Comparison of ENCODE assay signal across 8 cellular contexts in the genomic region with DNA sequence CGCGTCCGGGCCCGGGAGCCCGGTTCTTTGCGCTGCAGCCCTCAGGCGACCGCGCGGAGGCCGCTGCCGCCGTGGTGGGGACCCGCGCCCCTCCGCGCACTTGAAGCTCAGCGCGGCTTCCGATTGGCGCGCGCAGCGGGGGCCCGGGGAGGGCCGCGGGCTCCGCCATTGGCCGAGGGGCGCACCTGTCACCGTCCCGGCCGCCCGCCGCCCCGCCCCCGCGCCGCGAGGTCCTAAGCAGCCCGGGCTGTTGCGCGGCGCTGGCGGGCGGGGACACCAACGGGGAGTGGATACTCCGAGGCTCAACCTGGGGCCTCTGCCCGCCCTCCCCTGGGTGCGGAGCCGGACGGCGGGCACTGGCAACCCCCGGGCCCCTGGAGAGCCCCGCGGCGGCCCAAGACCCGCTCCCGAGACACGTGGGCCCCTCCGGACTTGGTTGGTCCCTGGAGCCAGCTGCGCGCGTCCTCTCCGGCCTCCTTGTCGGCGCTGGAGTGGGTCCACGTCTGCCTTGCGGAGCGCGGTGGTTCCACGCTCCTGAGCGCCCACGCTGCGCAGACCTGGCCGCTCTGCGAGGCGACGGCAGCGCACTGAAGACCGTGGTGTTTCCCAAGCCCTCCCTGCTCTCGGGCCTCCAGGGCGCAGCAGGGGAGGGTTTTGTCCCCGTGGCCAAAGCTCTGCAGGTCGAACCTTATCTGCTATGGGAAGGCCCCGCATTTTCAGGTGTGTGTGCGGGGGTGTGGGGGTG. TPM values are rescaled to one million over a fixed set of nuclear protein-coding genes. Genes with fewer than 3 reads are reported as not detected.
DNase-seq lines count a peak whose midpoint lies in the region; ATAC-seq and TF ChIP-seq lines count a peak whose summit lies in the region.

A gene (minus strand): TSS at position 76 of the 745 bp plus-strand sequence. CDS start 313 bp downstream, outside the sequence.

- no peaks in the 10 kb centered on the region for H3K9me2 ChIP-seq in hepatocyte (replicated peaks; ENCODE audit: insufficient read depth)

- peaks cover 13% of the 10 kb centered on the region for H3K4me1 ChIP-seq in hepatocyte (ENCODE audit: insufficient read depth)
- H3K4me1 ChIP-seq in skeletal muscle tissue (ENCODE audit: control insufficient read depth in 3 of 3, insufficient read depth in 3 of 3, low read length in 3 of 3) = peaks cover 4 to 16% (median 14%) of the 10 kb centered on the region in 3 donors

- no peaks in the 10 kb centered on the region for H3K36me3 Mint-ChIP-seq in activated naive CD4-positive, alpha-beta T cell treated with anti-CD3 and anti-CD28 coated beads for 36 hours (ENCODE audit: low read depth)

- H3K9me3 ChIP-seq in hepatocyte (ENCODE audit: low read depth) = no peaks in the 10 kb centered on the region
- H3K9me3 ChIP-seq in skeletal muscle tissue (ENCODE audit: control insufficient read depth in 3 of 3, low read length in 3 of 3) = no peaks in the 10 kb centered on the region

- H3K4me2 ChIP-seq in hepatocyte = peak within 1 kb of the TSS; percentile 89

- H3K4me3 ChIP-seq in hepatocyte (peak within 1 kb of the TSS; percentile 39), skeletal muscle tissue (ENCODE audit: low read length in 3 of 3) (peak within 1 kb of the TSS in 2 of 3 donors; percentile 65 to 68)

- no peaks in the 10 kb centered on the region for H3K9me3 Mint-ChIP-seq in activated naive CD4-positive, alpha-beta T cell treated with anti-CD3 and anti-CD28 coated beads for 36 hours

- H3K27ac Mint-ChIP-seq in activated naive CD4-positive, alpha-beta T cell treated with anti-CD3 and anti-CD28 coated beads for 36 hours = no peak within 1 kb of the TSS

- peaks cover 12% of the 10 kb centered on the region for H3K4me1 Mint-ChIP-seq in activated naive CD4-positive, alpha-beta T cell treated with anti-CD3 and anti-CD28 coated beads for 36 hours (ENCODE audit: low read depth)

- H4K20me1 ChIP-seq in hepatocyte (ENCODE audit: insufficient read depth, poor library complexity, severe bottlenecking) = no peaks in the 10 kb centered on the region

- peak within 1 kb of the TSS; percentile 86 for H2AFZ ChIP-seq in hepatocyte

- peak within 1 kb of the TSS in 2 of 3 donors; percentile 57 to 59 for H3K9ac ChIP-seq in skeletal muscle tissue (ENCODE audit: low read depth in 1 of 3, low read length in 3 of 3)

- H3K36me3 ChIP-seq in hepatocyte (replicated peaks; ENCODE audit: insufficient read depth, low read depth) = no peaks in the 10 kb centered on the region
- H3K36me3 ChIP-seq in skeletal muscle tissue (ENCODE audit: control insufficient read depth in 3 of 3, insufficient read depth in 3 of 3, low read length in 3 of 3) = no peaks in the 10 kb centered on the region

- peak; percentile 62 for ATAC-seq in GM19468 (IDR thresholded peaks at IDR 0.05; ENCODE audit: extremely low read depth, unreplicated experiment)
- ATAC-seq in HG03520 (IDR thresholded peaks at IDR 0.05; ENCODE audit: unreplicated experiment) = peak; percentile 69

- no peak for TF ChIP-seq CTCF in hepatocyte (IDR thresholded peaks at IDR 0.05; ENCODE audit: poor library complexity)

- H3K27me3 Mint-ChIP-seq in activated naive CD4-positive, alpha-beta T cell treated with anti-CD3 and anti-CD28 coated beads for 36 hours (ENCODE audit: low read depth) = peaks cover 82% of the 10 kb centered on the region

- peak within 1 kb of the TSS; percentile 46 for H3K4me3 Mint-ChIP-seq in activated naive CD4-positive, alpha-beta T cell treated with anti-CD3 and anti-CD28 coated beads for 36 hours

- H3K79me2 ChIP-seq in hepatocyte = no peaks in the 10 kb centered on the region

- peaks cover 89% of the 10 kb centered on the region for H3K27me3 ChIP-seq in hepatocyte
- peaks cover 84 to 91% (median 90%) of the 10 kb centered on the region in 3 donors for H3K27me3 ChIP-seq in skeletal muscle tissue (ENCODE audit: control insufficient read depth in 3 of 3, insufficient read depth in 3 of 3, low read length in 3 of 3)

- intact Hi-C loops in activated naive CD4-positive, alpha-beta T cell treated with anti-CD3 and anti-CD28 coated beads for 36 hours (cut with micrococcal nuclease) = loop anchor here (1.0 to 5.0 kb wide), 2 partner anchors 8 to 1543 kb away; no protein-coding TSS in a partner anchor

- H3K27ac ChIP-seq in hepatocyte (no peak within 1 kb of the TSS), skeletal muscle tissue (ENCODE audit: low read depth, low read length) (no peak within 1 kb of the TSS)

- CTCF ChIA-PET in activated naive CD4-positive, alpha-beta T cell treated with anti-CD3 and anti-CD28 coated beads for 36 hours (lab: Charles Lee) = interaction anchor here (0.8 kb wide), 1 partner anchor 8 kb away, joined by 3 read pairs; no protein-coding TSS in a partner anchor

- 2% methylated on average over 35 of the region's 87 CpGs for WGBS in hepatocyte (ENCODE audit: low lambda C conversion rate, missing lambda C conversion rate)

- DNase-seq in DMS53 treated with DMSO at 0.1 percent for 48 hours (lab: John Stamatoyannopoulos, UW; ENCODE audit: unreplicated experiment) = peak; percentile 82
- DNase-seq in NCI-H82 treated with DMSO at 0.1 percent for 48 hours (lab: John Stamatoyannopoulos, UW; ENCODE audit: unreplicated experiment) = peak; percentile 16
- DNase-seq in activated naive CD4-positive, alpha-beta T cell treated with anti-CD3 and anti-CD28 coated beads for 36 hours = peak; percentile 51
- DNase-seq in hepatocyte (ENCODE audit: low spot score) = peak; percentile 84
- DNase-seq in foreskin melanocyte = no peak

RNA-seq across cellular contexts. Expression of the gene that starts here (rescaled TPM):
- under 1 TPM in 1 of 2 experiments, not detected in 1; 0.10 TPM for total RNA-seq in activated naive CD4-positive, alpha-beta T cell treated with anti-CD3 and anti-CD28 coated beads for 36 hours
- 2.3 and 2.8 TPM in 2 replicates for total RNA-seq in hepatocyte
- 1.4 and 3.1 TPM in 2 replicates for polyA plus RNA-seq in hepatocyte
- total RNA-seq in skeletal muscle tissue = not detected

Comparison
In these comparisons a context has a peak if more than half of its experiments do, and no peak if none do; other contexts are left out.
1. Peak in DNase-seq in activated naive CD4-positive, alpha-beta T cell treated with anti-CD3 and anti-CD28 coated beads for 36 hours; RNA of the gene not detected or under 1 TPM.